8 cellular contexts compared by ENCODE assay signal in genomic region chr16:89308391-89309333, GRCh38.
DNase-seq lines count a peak whose midpoint lies in the region; ATAC-seq and TF ChIP-seq lines count a peak whose summit lies in the region.

No MANE protein-coding gene starts in this region.

- no peak overlapping the region for H2AFZ ChIP-seq in trophoblast cell (ENCODE audit: insufficient read depth, low read length, poor library complexity)

- no peak overlapping the region for H3K18ac ChIP-seq in trophoblast cell (ENCODE audit: low read length)

- DNase-seq in GM12865 (ENCODE audit: low read depth) (no peak), T-cell (peak in 29 of 34 experiments; percentile 21 to 61 (median 43)), trophoblast cell (peak; percentile 19 to 37), SKM-1 (lab: John Stamatoyannopoulos, UW; ENCODE audit: unreplicated experiment) (no peak), kidney tubule cell (ENCODE audit: low spot score) (no peak), NCI-H146 treated with DMSO at 0.1 percent for 48 hours (lab: John Stamatoyannopoulos, UW; ENCODE audit: unreplicated experiment) (no peak), omental fat pad (ENCODE audit: low spot score) (no peak)
- DNase-seq in effector CD8-positive, alpha-beta T cell (lab: John Stamatoyannopoulos, UW): peak; percentile 29

- ATAC-seq in T-cell (replicated peaks in 1 of 4): peak; percentile 50 to 70 (median 56)
- ATAC-seq in omental fat pad (ENCODE audit: low FRiP score): no peak

- no peak overlapping the region for H4K8ac ChIP-seq in trophoblast cell (ENCODE audit: low read depth, low read length)

- no peaks in the 10 kb centered on the region for H3K27me3 Mint-ChIP-seq in T-cell

- H2BK120ac ChIP-seq in trophoblast cell (ENCODE audit: insufficient read depth, low read length, poor library complexity): no peak overlapping the region

- no peak overlapping the region for H4K12ac ChIP-seq in trophoblast cell (ENCODE audit: low read depth, low read length)

- no peak overlapping the region for H2BK5ac ChIP-seq in trophoblast cell (ENCODE audit: low read depth, low read length, poor library complexity)

- CTCF ChIA-PET in T-cell (lab: Charles Lee): interaction anchor here in 1 of 2 donors (0.6 kb wide), 1 partner anchor 393 kb away, joined by 3 read pairs; the partner anchor contains the start of gene SPATA2L

- H3K9me3 Mint-ChIP-seq in T-cell: no peaks in the 10 kb centered on the region

- H2AK5ac ChIP-seq in trophoblast cell (ENCODE audit: low read length): no peak overlapping the region

- H2BK12ac ChIP-seq in trophoblast cell (ENCODE audit: low read length): no peak overlapping the region

- H3K4me1 ChIP-seq in trophoblast cell (ENCODE audit: control insufficient read depth in 1 of 2, insufficient read depth in 2 of 2, low read length in 2 of 2): no peaks in the 10 kb centered on the region

- TF ChIP-seq CTCF in GM12865 (IDR thresholded peaks at IDR 0.05; ENCODE audit: insufficient read depth, low read depth, low read length, missing control alignments) (peak; percentile 35), omental fat pad (IDR thresholded peaks at IDR 0.05) (peak in 1 of 3 donors; percentile 3)

- no peak overlapping the region for H3K9ac ChIP-seq in trophoblast cell (ENCODE audit: low read length)

- peak overlapping the region in 1 of 3 donors; percentile 20 for H3K4me3 Mint-ChIP-seq in T-cell

- H3K36me3 ChIP-seq in trophoblast cell (ENCODE audit: control insufficient read depth in 1 of 2, insufficient read depth in 2 of 2, low read length in 2 of 2): peaks cover 37 to 38% of the 10 kb centered on the region in 2 experiments

- H3K27ac ChIP-seq in trophoblast cell (ENCODE audit: low read depth, low read length): no peak overlapping the region

- H3K9me3 ChIP-seq in trophoblast cell (ENCODE audit: insufficient read depth, low read depth, low read length): peaks cover 5% of the 10 kb centered on the region

- POLR2A ChIA-PET in T-cell (lab: Charles Lee): interaction anchor here in 1 of 2 donors (0.5 kb wide), 1 partner anchor 1848 kb away, joined by 3 read pairs; no protein-coding TSS in a partner anchor

- no peak overlapping the region for H3K23ac ChIP-seq in trophoblast cell (ENCODE audit: low read length)

- no peak overlapping the region for H3K14ac ChIP-seq in trophoblast cell (ENCODE audit: low read length)

- no CpG with 5 or more reads among the region's 30 CpGs for WGBS in trophoblast cell (ENCODE audit: extremely low coverage, insufficient coverage, insufficient read length)

- H3K27me3 ChIP-seq in trophoblast cell (ENCODE audit: insufficient read depth, low read length): no peaks in the 10 kb centered on the region

- peaks cover 15% of the 10 kb centered on the region for H3K36me3 Mint-ChIP-seq in T-cell

- H3K79me2 ChIP-seq in trophoblast cell (ENCODE audit: control insufficient read depth, insufficient read depth, low read length, poor library complexity): peaks cover 2% of the 10 kb centered on the region

- peak overlapping the region; percentile 73 for H3K4ac ChIP-seq in trophoblast cell (ENCODE audit: low read depth, low read length)

- H3K4me1 Mint-ChIP-seq in T-cell: peaks cover 67 to 73% (median 72%) of the 10 kb centered on the region in 3 donors

- no peak overlapping the region for H3K4me2 ChIP-seq in trophoblast cell (ENCODE audit: low read length)

- peak overlapping the region; percentile 61 to 68 for H3K27ac Mint-ChIP-seq in T-cell

- H3K4me3 ChIP-seq in GM12865 (ENCODE audit: low read depth, low read length) (no peak overlapping the region), trophoblast cell (ENCODE audit: low read depth, low read length) (no peak overlapping the region)

- no peaks in the 10 kb centered on the region for H3K79me1 ChIP-seq in trophoblast cell (ENCODE audit: low read length)

- H4K91ac ChIP-seq in trophoblast cell (ENCODE audit: low read depth, low read length): no peak overlapping the region

Comparison
In these comparisons a context has a peak if more than half of its experiments do, and no peak if none do; other contexts are left out.
1. DNase-seq: peak in T-cell (29 of 34), effector CD8-positive, alpha-beta T cell (single experiment) and trophoblast cell (2 of 2); none in GM12865 (single experiment), SKM-1 (single experiment), kidney tubule cell (single experiment), NCI-H146 treated with DMSO at 0.1 percent for 48 hours (single experiment) and omental fat pad (single experiment).